In genomic region chr2:27291865-27292264, GRCh38 we compare ENCODE assay signal across 2 cellular contexts.
A peak's percentile ranks its signal among the peaks of the same experiment; 100 is the strongest.
TF ChIP-seq lines count a peak whose summit lies in the region.

No MANE protein-coding gene starts in this region.

TF ChIP-seq in IMR-90, 13 proteins besides CTCF, POLR2A, EP300 and RAD21:
- TF ChIP-seq RFX5 (IDR thresholded peaks at IDR 0.05; ENCODE audit: low read depth, low read length), result no peak
- no peak for TF ChIP-seq CHD1 (IDR thresholded peaks at IDR 0.05; ENCODE audit: low read depth, low read length)
- TF ChIP-seq SMC3 (IDR thresholded peaks at IDR 0.05; ENCODE audit: low read depth, low read length), result no peak
- TF ChIP-seq FOS (IDR thresholded peaks at IDR 0.05; ENCODE audit: low read depth, low read length), result no peak
- TF ChIP-seq CEBPB (IDR thresholded peaks at IDR 0.05; ENCODE audit: low read depth, low read length), result no peak
- TF ChIP-seq MAZ (IDR thresholded peaks at IDR 0.05; ENCODE audit: borderline replicate concordance, low read depth, low read length), result no peak
- no peak for TF ChIP-seq USF2 (IDR thresholded peaks at IDR 0.05; ENCODE audit: low read depth, low read length)
- no peak for TF ChIP-seq ELK1 (IDR thresholded peaks at IDR 0.05; ENCODE audit: borderline replicate concordance, low read depth, low read length)
- TF ChIP-seq MXI1 (IDR thresholded peaks at IDR 0.05; ENCODE audit: borderline replicate concordance, low read depth, low read length), result no peak
- no peak for TF ChIP-seq RCOR1 (IDR thresholded peaks at IDR 0.05; ENCODE audit: insufficient replicate concordance, low read length)
- no peak for TF ChIP-seq MAFK (IDR thresholded peaks at IDR 0.05; ENCODE audit: low read depth, low read length)
- no peak for TF ChIP-seq BHLHE40 (IDR thresholded peaks at IDR 0.05; ENCODE audit: low read depth, low read length)

TF ChIP-seq in WTC11, 78 proteins besides CTCF, POLR2A, EP300 and RAD21:
- TF ChIP-seq PRDM15 (CRISPR knock-in tag; IDR thresholded peaks at IDR 0.05) (peak; percentile 42; the same call in 1 of the 2 replicates), CREM (CRISPR knock-in tag; IDR thresholded peaks at IDR 0.05) (no peak)
